3 cellular contexts compared by ENCODE assay signal in genomic region chr3:5719668-5720067, GRCh38.
DNase-seq lines count a peak whose midpoint lies in the region; ATAC-seq, FAIRE-seq and TF ChIP-seq lines count a peak whose summit lies in the region.
"Not testable (repeated sequence)": the region's sequence is repeated elsewhere in the genome, so short reads cannot be mapped to it uniquely, and the experiment has no call there.

No MANE protein-coding gene starts in this region.

- not testable (repeated sequence) for H3K79me2 ChIP-seq in K562 (ENCODE audit: control insufficient read depth, insufficient read depth, low read length)

- not testable (repeated sequence) for H3K36me3 ChIP-seq in HEK293 (ENCODE audit: control insufficient read depth in 2 of 2, insufficient read depth in 1 of 2, low read length in 2 of 2); K562 (ENCODE audit: control insufficient read depth, insufficient read depth, low read length)

- not testable (repeated sequence) for BruUV-seq in K562 (replicated peaks; lab: Mats Ljungman, UMichigan)

- POLR2A ChIA-PET in HEK293 (lab: Yijun Ruan, JAX); K562 (lab: Yijun Ruan, JAX): not testable (repeated sequence)

- in situ Hi-C loops in K562 (cut with MboI) = not testable (repeated sequence)

- not testable (repeated sequence) for H3K27me3 ChIP-seq in K562 (ENCODE audit: control insufficient read depth in 2 of 2, insufficient read depth in 2 of 2, low read length in 2 of 2)

- not testable (repeated sequence) for H2AFZ ChIP-seq in K562 (ENCODE audit: low read depth, low read length)

- not testable (repeated sequence) for H3K4me2 ChIP-seq in K562 (ENCODE audit: insufficient read depth, low read length)

- not testable (repeated sequence) for TF ChIP-seq POLR2A in K562 (conservative IDR thresholded peaks at IDR 0.05)

- not testable (repeated sequence) for H3K4me3 ChIP-seq in HEK293 (ENCODE audit: low read depth, low read length); K562

- not testable (repeated sequence) for H3K36me3 Mint-ChIP-seq in activated naive CD4-positive, alpha-beta T cell treated with anti-CD3 and anti-CD28 coated beads, Interleukin-2, amount 50 U/mL, for 24 hours

- H3K27ac ChIP-seq in HEK293 (ENCODE audit: extremely low read depth, low read depth, low read length); K562 (ENCODE audit: extremely low read depth, low read depth, low read length): not testable (repeated sequence)

- not testable (repeated sequence) for H3K27me3 Mint-ChIP-seq in activated naive CD4-positive, alpha-beta T cell treated with anti-CD3 and anti-CD28 coated beads, Interleukin-2, amount 50 U/mL, for 24 hours

- not testable (repeated sequence) for H3K9me3 Mint-ChIP-seq in activated naive CD4-positive, alpha-beta T cell treated with anti-CD3 and anti-CD28 coated beads, Interleukin-2, amount 50 U/mL, for 24 hours

- TF ChIP-seq RAD21 in K562 (CRISPR knock-in tag; conservative IDR thresholded peaks at IDR 0.05 in 1 of 2, IDR thresholded peaks at IDR 0.05 in 1 of 2) = not testable (repeated sequence)

- not testable (repeated sequence) for H3K9ac ChIP-seq in K562 (ENCODE audit: insufficient read depth in 1 of 2, low read depth in 2 of 2, low read length in 2 of 2)

- intact Hi-C loops in K562 (cut with micrococcal nuclease) = not testable (repeated sequence)

- CTCF ChIA-PET in HEK293 (lab: Yijun Ruan, JAX); K562 (lab: Yijun Ruan, JAX; ENCODE audit: low intra/inter-chr PET ratio): not testable (repeated sequence)

- not testable (repeated sequence) for H3K4me3 Mint-ChIP-seq in activated naive CD4-positive, alpha-beta T cell treated with anti-CD3 and anti-CD28 coated beads, Interleukin-2, amount 50 U/mL, for 24 hours

- H3K9me3 ChIP-seq in HEK293 (ENCODE audit: control insufficient read depth, insufficient read depth, low read depth, low read length); K562 (replicated peaks; ENCODE audit: control insufficient read depth, insufficient read depth, low read depth, low read length): not testable (repeated sequence)

- TF ChIP-seq CTCF in HEK293 (tag by site-specific recombination; IDR thresholded peaks at IDR 0.05); K562 (IDR thresholded peaks at IDR 0.05 in 2 of 3, conservative IDR thresholded peaks at IDR 0.05 in 1 of 3; ENCODE audit: insufficient read depth in 2 of 3, low read depth in 1 of 3, low read length in 3 of 3): not testable (repeated sequence)

- not testable (repeated sequence) for H3K4me1 ChIP-seq in HEK293 (ENCODE audit: control insufficient read depth, insufficient read depth, low read length); K562 (replicated peaks in 1 of 2; ENCODE audit: control insufficient read depth in 2 of 2, insufficient read depth in 2 of 2, low read length in 2 of 2)

- H3K9me1 ChIP-seq in K562 (ENCODE audit: control insufficient read depth, insufficient read depth, low read length) = not testable (repeated sequence)

- not testable (repeated sequence) for ATAC-seq in K562

- peak overlapping the region; percentile 79 for H3K27ac Mint-ChIP-seq in activated naive CD4-positive, alpha-beta T cell treated with anti-CD3 and anti-CD28 coated beads, Interleukin-2, amount 50 U/mL, for 24 hours

- not testable (repeated sequence) for TF ChIP-seq EP300 in K562 (IDR thresholded peaks at IDR 0.05; ENCODE audit: low read length)

- H3K4me1 Mint-ChIP-seq in activated naive CD4-positive, alpha-beta T cell treated with anti-CD3 and anti-CD28 coated beads, Interleukin-2, amount 50 U/mL, for 24 hours = not testable (repeated sequence)

- not testable (repeated sequence) for FAIRE-seq in K562 (lab: Jason Lieb, UNC)

- not testable (repeated sequence) for H4K20me1 ChIP-seq in K562 (replicated peaks; ENCODE audit: control insufficient read depth, insufficient read depth, low read length)

- not testable (repeated sequence) for DNase-seq in K562 (ENCODE audit: extremely low read depth in 1 of 4, low spot score in 3 of 4)

TF ChIP-seq in HEK293, 187 proteins besides CTCF, POLR2A, EP300 and RAD21:
- TF ChIP-seq ZNF146 (tag by site-specific recombination; IDR thresholded peaks at IDR 0.05) = peak; percentile 73; the same call in 1 of the 2 replicates

TF ChIP-seq in K562, 482 proteins besides CTCF, POLR2A, EP300 and RAD21:
- TF ChIP-seq BCOR (IDR thresholded peaks at IDR 0.05) (peak; percentile 44; the same call in 1 of the 2 replicates), ZNF146 (CRISPR knock-in tag; IDR thresholded peaks at IDR 0.05; ENCODE audit: unreplicated experiment) (peak; percentile 92), RBM25 (IDR thresholded peaks at IDR 0.05; ENCODE audit: low read depth, low read length, severe bottlenecking) (peak; percentile 35)
TF ChIP-seq in K562: peak in this region for 3; not testable (repeated sequence) for 479.
